ENCODE assay signal across 23 cellular contexts in genomic region chr5:74848553-74849025, GRCh38. TPM values are rescaled to one million over a fixed set of nuclear protein-coding genes. Genes with fewer than 3 reads are reported as not detected.
DNase-seq lines count a peak whose midpoint lies in the region; ATAC-seq, FAIRE-seq and TF ChIP-seq lines count a peak whose summit lies in the region.
"Had no signal": no experiment of that assay in that cellular context is flagged by ENCODE, and none has a peak within 500 bp of the region (broad histone marks: within the 10 kb centered on the region; RNA-seq: fewer than 3 reads in every experiment).

No MANE protein-coding gene starts in this region.

- TF ChIP-seq CTCF in astrocyte (IDR thresholded peaks at IDR 0.05; ENCODE audit: insufficient read depth, low read depth, low read length) (no peak), neural progenitor cell (IDR thresholded peaks at IDR 0.05) (no peak)

- no peak overlapping the region for H3K4me3 ChIP-seq in HAP-1
- no peak overlapping the region for H3K4me3 ChIP-seq in astrocyte (ENCODE audit: insufficient read depth, low read depth, low read length)
- peak overlapping the region; percentile 5 for H3K4me3 ChIP-seq in neural progenitor cell
- H3K4me3 ChIP-seq: SK-N-MC had no signal

- H3K4me2 ChIP-seq in astrocyte (ENCODE audit: low read length) (no peak overlapping the region), neural progenitor cell (peak overlapping the region; percentile 2)

- H3K4me1 Mint-ChIP-seq in astrocyte (ENCODE audit: low read depth, unreplicated experiment) (peaks cover 11% of the 10 kb centered on the region), neural progenitor cell (peaks cover 14% of the 10 kb centered on the region)
- peaks cover 52% of the 10 kb centered on the region for H3K4me1 Mint-ChIP-seq in activated naive CD8-positive, alpha-beta T cell treated with anti-CD3 and anti-CD28 coated beads, Interleukin-2, amount 50 U/mL, for 24 hours

- H3K36me3 Mint-ChIP-seq in astrocyte (ENCODE audit: low read depth, unreplicated experiment) (no peaks in the 10 kb centered on the region), neural progenitor cell (no peaks in the 10 kb centered on the region)
- no peaks in the 10 kb centered on the region for H3K36me3 Mint-ChIP-seq in activated naive CD8-positive, alpha-beta T cell treated with anti-CD3 and anti-CD28 coated beads, Interleukin-2, amount 50 U/mL, for 24 hours (ENCODE audit: low read depth)

- FAIRE-seq in G401.6 (lab: Jason Lieb, UNC) (peak; percentile 95), astrocyte (lab: Jason Lieb, UNC) (no peak)

- H3K79me2 ChIP-seq in astrocyte (ENCODE audit: insufficient read depth, low read length) (no peaks in the 10 kb centered on the region), neural progenitor cell (ENCODE audit: low read depth) (peaks cover 97% of the 10 kb centered on the region)

- H3K9ac ChIP-seq in astrocyte (ENCODE audit: low read length) = no peak overlapping the region
- no peak overlapping the region for H3K9ac ChIP-seq in neural progenitor cell

- ATAC-seq in activated naive CD8-positive, alpha-beta T cell treated with anti-CD3 and anti-CD28 coated beads, Interleukin-2, amount 50 U/mL, for 24 hours = no peak
- no peak for ATAC-seq in GM19397 (IDR thresholded peaks at IDR 0.05; ENCODE audit: unreplicated experiment)

- DNase-seq in HAP-1 (ENCODE audit: low spot score in 2 of 2) (peak; percentile 29 to 81), astrocyte (ENCODE audit: low read depth) (no peak), neural progenitor cell (ENCODE audit: low spot score) (peak; percentile 43), LoVo (ENCODE audit: low spot score) (no peak)
- no peak for DNase-seq in activated naive CD8-positive, alpha-beta T cell treated with anti-CD3 and anti-CD28 coated beads, Interleukin-2, amount 50 U/mL, for 24 hours
- DNase-seq: ACHN, C1 segment of cervical spinal cord, DND-41, GDM1, GOT3, IMR-90, Karpas-422, NCI-H1105 treated with DMSO at 0.1 percent for 48 hours, NCI-H1694, NCI-H2081 treated with DMSO at 0.1 percent for 48 hours, NCI-H446 treated with DMSO at 0.1 percent for 48 hours, NCI-H69, OCI-M1, Right ventricle myocardium superior, T-helper 1 cell had no signal

- in situ Hi-C loops in HAP-1 (cut with MboI; ENCODE audit: low sequenced_read_pairs) = no loop called here

- no peaks in the 10 kb centered on the region for H3K9me3 ChIP-seq in HAP-1
- no peaks in the 10 kb centered on the region for H3K9me3 ChIP-seq in astrocyte (ENCODE audit: insufficient read depth, low read depth, low read length)
- H3K9me3 ChIP-seq in neural progenitor cell (ENCODE audit: low read depth) = no peaks in the 10 kb centered on the region

- no peaks in the 10 kb centered on the region for H3K27me3 ChIP-seq in HAP-1 (ENCODE audit: low read depth)
- no peaks in the 10 kb centered on the region for H3K27me3 ChIP-seq in astrocyte (ENCODE audit: insufficient read depth, low read length)
- H3K27me3 ChIP-seq in neural progenitor cell = no peaks in the 10 kb centered on the region

- H3K36me3 ChIP-seq in HAP-1 (replicated peaks) = no peaks in the 10 kb centered on the region
- H3K36me3 ChIP-seq in astrocyte (ENCODE audit: insufficient read depth, low read length) = no peaks in the 10 kb centered on the region
- no peaks in the 10 kb centered on the region for H3K36me3 ChIP-seq in neural progenitor cell

- no peaks in the 10 kb centered on the region for H3F3A ChIP-seq in neural progenitor cell (ENCODE audit: low read depth)

- no peaks in the 10 kb centered on the region for H3K9me3 Mint-ChIP-seq in astrocyte (ENCODE audit: unreplicated experiment)
- no peaks in the 10 kb centered on the region for H3K9me3 Mint-ChIP-seq in neural progenitor cell
- H3K9me3 Mint-ChIP-seq in activated naive CD8-positive, alpha-beta T cell treated with anti-CD3 and anti-CD28 coated beads, Interleukin-2, amount 50 U/mL, for 24 hours = no peaks in the 10 kb centered on the region

- peak overlapping the region; percentile 47 for H3K27ac Mint-ChIP-seq in astrocyte (ENCODE audit: unreplicated experiment)
- H3K27ac Mint-ChIP-seq in neural progenitor cell = no peak overlapping the region
- H3K27ac Mint-ChIP-seq in activated naive CD8-positive, alpha-beta T cell treated with anti-CD3 and anti-CD28 coated beads, Interleukin-2, amount 50 U/mL, for 24 hours = no peak overlapping the region

- no peaks in the 10 kb centered on the region for H3K27me3 Mint-ChIP-seq in astrocyte (ENCODE audit: low read depth, unreplicated experiment)
- H3K27me3 Mint-ChIP-seq in neural progenitor cell (ENCODE audit: insufficient read depth, low read depth) = peaks cover 2% of the 10 kb centered on the region
- no peaks in the 10 kb centered on the region for H3K27me3 Mint-ChIP-seq in activated naive CD8-positive, alpha-beta T cell treated with anti-CD3 and anti-CD28 coated beads, Interleukin-2, amount 50 U/mL, for 24 hours

- no peaks in the 10 kb centered on the region for H4K20me1 ChIP-seq in astrocyte (ENCODE audit: insufficient read depth, low read length)
- H4K20me1 ChIP-seq in neural progenitor cell (ENCODE audit: low read depth) = peaks cover 22% of the 10 kb centered on the region

- no peak overlapping the region for H3K27ac ChIP-seq in astrocyte (ENCODE audit: low read depth, low read length)
- H3K27ac ChIP-seq in neural progenitor cell = no peak overlapping the region
- H3K27ac ChIP-seq: SK-N-MC had no signal

- H3K4me1 ChIP-seq in HAP-1 = peaks cover 32% of the 10 kb centered on the region
- peaks cover 3% of the 10 kb centered on the region for H3K4me1 ChIP-seq in astrocyte (ENCODE audit: insufficient read depth, low read length)
- H3K4me1 ChIP-seq in neural progenitor cell = peaks cover 22% of the 10 kb centered on the region

- H2AFZ ChIP-seq in astrocyte (ENCODE audit: low read depth, low read length) (no peak overlapping the region), neural progenitor cell (replicated peaks) (no peak overlapping the region)

- H3K4me3 Mint-ChIP-seq in astrocyte (ENCODE audit: unreplicated experiment) (no peak overlapping the region), neural progenitor cell (no peak overlapping the region)
- H3K4me3 Mint-ChIP-seq in activated naive CD8-positive, alpha-beta T cell treated with anti-CD3 and anti-CD28 coated beads, Interleukin-2, amount 50 U/mL, for 24 hours = no peak overlapping the region

RNA-seq across cellular contexts. Expression of gene FAM169A, which starts 17.6 kb away (rescaled TPM):
- total RNA-seq in astrocyte (9.1 and 11.9 TPM in 2 replicates), neural progenitor cell (ENCODE audit: low replicate concordance) (23.8 and 27.4 TPM in 2 replicates)

Comparison
In these comparisons a context has a peak if more than half of its experiments do, and no peak if none do; other contexts are left out.
1. DNase-seq: peak in HAP-1 (2 of 2) and neural progenitor cell (single experiment); none in astrocyte (single experiment), activated naive CD8-positive, alpha-beta T cell treated with anti-CD3 and anti-CD28 coated beads, Interleukin-2, amount 50 U/mL, for 24 hours (single experiment) and LoVo (single experiment).